Comparison of ENCODE assay signal across 16 cellular contexts in the genomic region with DNA sequence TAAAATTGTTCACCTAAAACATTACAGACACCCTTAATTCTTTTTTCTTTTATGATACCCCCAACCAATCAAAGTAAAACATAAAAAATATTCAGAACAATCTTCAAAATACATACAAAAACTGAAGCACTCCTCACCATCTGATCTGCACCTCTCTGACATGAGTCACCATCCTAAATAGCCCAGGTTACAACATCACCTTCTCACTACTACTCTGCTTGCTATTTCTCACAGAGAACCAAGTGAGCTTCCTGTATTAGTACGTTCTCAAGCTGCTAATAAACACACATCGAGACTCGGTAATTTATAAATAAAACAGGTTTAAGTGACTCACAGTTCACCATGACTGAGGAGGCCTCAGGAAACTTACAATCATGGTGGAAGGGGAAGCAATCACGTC.
DNase-seq lines count a peak whose midpoint lies in the region; ATAC-seq and TF ChIP-seq lines count a peak whose summit lies in the region.
"Had no signal": no experiment of that assay in that cellular context is flagged by ENCODE, and none has a peak within 500 bp of the region (broad histone marks: within the 10 kb centered on the region; RNA-seq: fewer than 3 reads in every experiment).

No MANE protein-coding gene starts in this region.

- no peak overlapping the region for H3K4me3 ChIP-seq in SU-DHL-6 (ENCODE audit: insufficient read depth, low read length, poor library complexity, severe bottlenecking)
- H3K4me3 ChIP-seq: HAP-1 had no signal

- peak overlapping the region; percentile 52 for H2AFZ ChIP-seq in SU-DHL-6 (ENCODE audit: low read depth, low read length, severe bottlenecking)

- ATAC-seq in HG02610 (IDR thresholded peaks at IDR 0.05; ENCODE audit: unreplicated experiment) (peak; percentile 54), left lobe of liver (no peak)

- no peaks in the 10 kb centered on the region for H4K20me1 ChIP-seq in SU-DHL-6 (ENCODE audit: low read depth, low read length)

- H3K4me2 ChIP-seq in SU-DHL-6 (ENCODE audit: low read depth, low read length, poor library complexity, severe bottlenecking), result no peak overlapping the region

- intact Hi-C loops in cardiac septum (cut with DNase I), result no loop called here

- no peaks in the 10 kb centered on the region for H3K79me2 ChIP-seq in SU-DHL-6 (ENCODE audit: insufficient read depth, low read length)

- H3K27ac ChIP-seq in SU-DHL-6 (ENCODE audit: low read depth, low read length), result no peak overlapping the region
- H3K27ac ChIP-seq: HL-60 had no signal

- no peak for TF ChIP-seq CTCF in SU-DHL-6 (IDR thresholded peaks at IDR 0.05; ENCODE audit: insufficient read depth, low read length, poor library complexity, severe bottlenecking)

- H3K9ac ChIP-seq in SU-DHL-6 (ENCODE audit: low read length), result no peak overlapping the region

- no peaks in the 10 kb centered on the region for H3K9me3 ChIP-seq in SU-DHL-6 (ENCODE audit: insufficient read depth, low read length)
- H3K9me3 ChIP-seq: HAP-1 had no signal

- no peaks in the 10 kb centered on the region for H3K27me3 ChIP-seq in SU-DHL-6 (ENCODE audit: low read length)

- H3F3A ChIP-seq in SU-DHL-6 (ENCODE audit: insufficient read depth), result no peaks in the 10 kb centered on the region

- H3K36me3 ChIP-seq in SU-DHL-6 (ENCODE audit: low read length), result no peaks in the 10 kb centered on the region
- H3K36me3 ChIP-seq: HAP-1 had no signal

- peak; percentile 48 for DNase-seq in NCI-H226
- DNase-seq in renal cortical epithelial cell (ENCODE audit: low read depth), result peak; percentile 16
- no peak for DNase-seq in cardiac septum (ENCODE audit: low spot score)
- DNase-seq in left lobe of liver (ENCODE audit: low spot score), result no peak
- no peak for DNase-seq in activated T-cell treated with anti-CD3 and anti-CD28 coated beads for 4 hours
- DNase-seq: C1 segment of cervical spinal cord; Calu3; CD4-positive, alpha-beta T cell; DMS 273 treated with DMSO at 0.1 percent for 48 hours; DMS79 treated with DMSO at 0.1 percent for 48 hours; EL; GOT3 had no signal

- no peaks in the 10 kb centered on the region for H3K9me2 ChIP-seq in SU-DHL-6 (replicated peaks; ENCODE audit: insufficient read depth, low read length)

Comparison
In these comparisons a context has a peak if more than half of its experiments do, and no peak if none do; other contexts are left out.
1. DNase-seq: peak in NCI-H226 (single experiment) and renal cortical epithelial cell (single experiment); none in cardiac septum (single experiment), left lobe of liver (single experiment) and activated T-cell treated with anti-CD3 and anti-CD28 coated beads for 4 hours (single experiment).